In the genomic region with DNA sequence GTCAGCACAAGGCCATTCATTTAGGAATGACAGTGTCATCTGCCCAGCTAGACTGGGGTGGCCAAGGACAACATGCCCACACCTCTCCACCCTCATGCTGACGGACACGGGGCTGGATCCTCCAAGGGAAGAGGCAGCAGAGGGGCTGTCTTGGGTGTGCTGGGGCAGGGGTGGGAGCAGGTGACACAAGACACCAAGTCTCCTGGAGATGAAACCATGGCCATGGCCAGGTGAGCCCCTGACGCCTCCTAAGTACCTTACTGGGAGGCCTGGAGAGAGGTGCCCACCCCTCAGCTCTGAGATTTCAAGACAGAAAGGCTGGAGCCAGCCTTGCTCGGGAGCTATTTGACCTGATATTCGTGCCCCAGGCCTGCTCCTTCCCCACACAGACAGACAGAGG, we compare ENCODE assay signal across 21 cellular contexts. TPM values are rescaled to one million over a fixed set of nuclear protein-coding genes. Genes with fewer than 3 reads are reported as not detected.
"Had no signal": no experiment of that assay in that cellular context is flagged by ENCODE, and none has a peak within 500 bp of the region (broad histone marks: within the 10 kb centered on the region; RNA-seq: fewer than 3 reads in every experiment).

No MANE protein-coding gene starts in this region.

- DNase-seq: activated CD4-positive, alpha-beta memory T cell treated with anti-CD3 and anti-CD28 coated beads, Interleukin-2, amount 10 ng/mL, durations not matched to agents 7 days and 5 days; activated CD4-positive, alpha-beta T cell treated with anti-CD3 and anti-CD28 coated beads for 36 hours; activated CD4-positive, alpha-beta T cell treated with anti-CD3 and anti-CD28 coated beads, Interleukin-2, amount 50 U/mL, for 1 hour; activated CD8-positive, alpha-beta memory T cell treated with anti-CD3 and anti-CD28 coated beads, Interleukin-2, amount 50 U/mL, for 4 hours; activated naive CD4-positive, alpha-beta T cell treated with anti-CD3 and anti-CD28 coated beads, Interleukin-2, amount 50 U/mL, for 16 hours; activated naive CD8-positive, alpha-beta T cell treated with anti-CD3 and anti-CD28 coated beads, Interleukin-2, amount 10 ng/mL, durations not matched to agents 7 days and 5 days; adrenal gland; KG1; NCI-H1048; NCI-H1417; NCI-H1930; NCI-H2107; NCI-H345; NCI-H510A treated with DMSO at 0.1 percent for 48 hours; NCI-H69; NK-92 treated with Interleukin-12 subunit alpha and Interleukin-12 subunit beta, amount 100 ng/mL, for 24 hours; PC-3; T-helper 1 cell had no signal

- H3K27ac ChIP-seq: adrenal gland, SK-N-MC, VCaP had no signal

- ATAC-seq: activated CD4-positive, alpha-beta T cell treated with anti-CD3 and anti-CD28 coated beads for 36 hours; PC-3 had no signal

RNA-seq across cellular contexts. Expression of gene RASD1, which starts 9.0 kb away (rescaled TPM):
- total RNA-seq: LHCN-M2 had no signal
